In the genomic region with DNA sequence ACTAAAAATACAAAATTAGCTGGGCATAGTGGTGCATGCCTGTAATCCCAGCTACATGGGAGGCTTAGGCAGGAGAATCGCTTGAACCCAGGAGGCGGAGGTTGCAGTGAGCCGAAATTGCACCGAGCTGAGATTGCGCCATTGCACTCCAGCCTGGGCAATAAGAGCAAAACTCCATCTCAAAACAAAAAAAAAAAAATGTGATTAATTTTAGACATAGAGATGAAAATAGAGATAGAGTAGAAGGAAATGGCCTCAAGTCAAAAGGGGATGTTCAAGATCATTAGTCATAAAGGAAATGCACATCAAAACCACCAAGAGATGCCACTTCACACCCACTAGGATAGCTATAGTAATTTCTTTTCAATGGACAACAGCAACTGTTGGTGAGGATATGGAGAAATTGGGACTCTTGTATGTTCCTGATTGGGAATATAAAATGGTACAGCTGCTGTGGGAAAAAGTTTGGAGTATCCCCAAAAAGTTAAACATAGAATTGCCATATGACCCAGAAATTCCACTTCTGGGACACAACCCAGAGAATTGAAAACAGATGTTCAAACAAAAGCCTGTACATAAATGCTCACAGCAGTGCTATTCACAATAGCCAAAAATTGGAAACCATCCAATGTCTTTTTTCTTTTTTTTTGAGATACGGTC, we compare ENCODE assay signal across 10 cellular contexts. TPM values are rescaled to one million over a fixed set of nuclear protein-coding genes. Genes with fewer than 3 reads are reported as not detected.
DNase-seq lines count a peak whose midpoint lies in the region; ATAC-seq and TF ChIP-seq lines count a peak whose summit lies in the region.
"Had no signal": no experiment of that assay in that cellular context is flagged by ENCODE, and none has a peak within 500 bp of the region (broad histone marks: within the 10 kb centered on the region; RNA-seq: fewer than 3 reads in every experiment).

No MANE protein-coding gene starts in this region.

- H3K27me3 Mint-ChIP-seq in activated CD4-positive, alpha-beta T cell treated with anti-CD3 and anti-CD28 coated beads for 36 hours, result no peaks in the 10 kb centered on the region
- no peaks in the 10 kb centered on the region for H3K27me3 Mint-ChIP-seq in stimulated activated naive CD8-positive, alpha-beta T cell treated with anti-CD3 and anti-CD28 coated beads, Interleukin-15, Interleukin-2, amounts not matched to agents 100 ng/mL and 50 ng/mL, for 24 hours

- H3K27ac Mint-ChIP-seq in activated CD4-positive, alpha-beta T cell treated with anti-CD3 and anti-CD28 coated beads for 36 hours, result no peak overlapping the region
- H3K27ac Mint-ChIP-seq in stimulated activated naive CD8-positive, alpha-beta T cell treated with anti-CD3 and anti-CD28 coated beads, Interleukin-15, Interleukin-2, amounts not matched to agents 100 ng/mL and 50 ng/mL, for 24 hours, result peak overlapping the region; percentile 74

- no peak overlapping the region for H3K4me3 Mint-ChIP-seq in activated CD4-positive, alpha-beta T cell treated with anti-CD3 and anti-CD28 coated beads for 36 hours
- H3K4me3 Mint-ChIP-seq in stimulated activated naive CD8-positive, alpha-beta T cell treated with anti-CD3 and anti-CD28 coated beads, Interleukin-15, Interleukin-2, amounts not matched to agents 100 ng/mL and 50 ng/mL, for 24 hours, result no peak overlapping the region
- H3K4me3 Mint-ChIP-seq: neural crest cell had no signal

- H3K4me3 ChIP-seq in fibroblast of pulmonary artery (replicated peaks; ENCODE audit: low read depth, low read length), result no peak overlapping the region

- intact Hi-C loops in activated CD4-positive, alpha-beta T cell treated with anti-CD3 and anti-CD28 coated beads for 36 hours (cut with DNase I, micrococcal nuclease), result loop anchor here in 1 of 2 experiments (1.0 kb wide), 2 partner anchors 24 to 37 kb away; no protein-coding TSS in a partner anchor

- no peaks in the 10 kb centered on the region for H3K9me3 Mint-ChIP-seq in activated CD4-positive, alpha-beta T cell treated with anti-CD3 and anti-CD28 coated beads for 36 hours (ENCODE audit: low read depth)
- H3K9me3 Mint-ChIP-seq in stimulated activated naive CD8-positive, alpha-beta T cell treated with anti-CD3 and anti-CD28 coated beads, Interleukin-15, Interleukin-2, amounts not matched to agents 100 ng/mL and 50 ng/mL, for 24 hours, result no peaks in the 10 kb centered on the region
- H3K9me3 Mint-ChIP-seq: neural crest cell had no signal

- peaks cover 14% of the 10 kb centered on the region for H3K36me3 Mint-ChIP-seq in activated CD4-positive, alpha-beta T cell treated with anti-CD3 and anti-CD28 coated beads for 36 hours (ENCODE audit: low read depth)
- peaks cover 14% of the 10 kb centered on the region for H3K36me3 Mint-ChIP-seq in stimulated activated naive CD8-positive, alpha-beta T cell treated with anti-CD3 and anti-CD28 coated beads, Interleukin-15, Interleukin-2, amounts not matched to agents 100 ng/mL and 50 ng/mL, for 24 hours (ENCODE audit: low read depth)

- DNase-seq in activated CD4-positive, alpha-beta T cell treated with anti-CD3 and anti-CD28 coated beads for 36 hours, result peak; percentile 20
- DNase-seq in activated CD4-positive, alpha-beta T cell treated with anti-CD3 and anti-CD28 coated beads, Interleukin-2, amount 50 U/mL, for 1 hour, result no peak
- DNase-seq in NOMO-1 treated with dmso at 0.1 percent for 144 hours (lab: John Stamatoyannopoulos, UW; ENCODE audit: unreplicated experiment), result peak; percentile 79
- DNase-seq in fibroblast of pulmonary artery (ENCODE audit: low read depth), result peak; percentile 95
- DNase-seq in stimulated activated CD4-positive, alpha-beta T cell treated with anti-CD3 and anti-CD28 coated beads, Interleukin-4, amount 100 ng/mL, for 4 hours, result no peak
- DNase-seq: DND-41 had no signal

- peaks cover 22% of the 10 kb centered on the region for H3K4me1 Mint-ChIP-seq in activated CD4-positive, alpha-beta T cell treated with anti-CD3 and anti-CD28 coated beads for 36 hours
- H3K4me1 Mint-ChIP-seq in stimulated activated naive CD8-positive, alpha-beta T cell treated with anti-CD3 and anti-CD28 coated beads, Interleukin-15, Interleukin-2, amounts not matched to agents 100 ng/mL and 50 ng/mL, for 24 hours (ENCODE audit: low read depth), result peaks cover 41% of the 10 kb centered on the region

- CTCF ChIA-PET in activated CD4-positive, alpha-beta T cell treated with anti-CD3 and anti-CD28 coated beads for 36 hours (lab: Charles Lee), result interaction anchor here (0.7 to 1.4 kb wide), 6 partner anchors 15 to 754 kb away, joined by 3 to 4 read pairs (median 4); partner anchors contain the start of gene ABHD2

- no peak for TF ChIP-seq CTCF in fibroblast of pulmonary artery (IDR thresholded peaks at IDR 0.05; ENCODE audit: low read length, missing control alignments)

- POLR2A ChIA-PET in activated CD4-positive, alpha-beta T cell treated with anti-CD3 and anti-CD28 coated beads for 36 hours (lab: Charles Lee), result interaction anchor here (0.6 to 0.8 kb wide), 3 partner anchors 34 to 86 kb away, joined by 3 to 6 read pairs (median 5); no protein-coding TSS in a partner anchor

- ATAC-seq in activated CD4-positive, alpha-beta T cell treated with anti-CD3 and anti-CD28 coated beads for 36 hours, result peak; percentile 95
- ATAC-seq in GM21723 (IDR thresholded peaks at IDR 0.05; ENCODE audit: unreplicated experiment) (no peak), GM19324 (IDR thresholded peaks at IDR 0.05; ENCODE audit: low FRiP score, unreplicated experiment) (no peak)

RNA-seq across cellular contexts. Expression of gene ABHD2, which starts 55.4 kb away (rescaled TPM):
- 10 to 100 TPM; 41.5 to 52.1 TPM for total RNA-seq in activated CD4-positive, alpha-beta T cell treated with anti-CD3 and anti-CD28 coated beads for 36 hours

Comparison
In these comparisons a context has a peak if more than half of its experiments do, and no peak if none do; other contexts are left out.
1. DNase-seq: peak in activated CD4-positive, alpha-beta T cell treated with anti-CD3 and anti-CD28 coated beads for 36 hours (single experiment), NOMO-1 treated with dmso at 0.1 percent for 144 hours (single experiment) and fibroblast of pulmonary artery (single experiment); none in activated CD4-positive, alpha-beta T cell treated with anti-CD3 and anti-CD28 coated beads, Interleukin-2, amount 50 U/mL, for 1 hour (single experiment) and stimulated activated CD4-positive, alpha-beta T cell treated with anti-CD3 and anti-CD28 coated beads, Interleukin-4, amount 100 ng/mL, for 4 hours (0 of 2).